2 cellular contexts compared by ENCODE assay signal in the genomic region with DNA sequence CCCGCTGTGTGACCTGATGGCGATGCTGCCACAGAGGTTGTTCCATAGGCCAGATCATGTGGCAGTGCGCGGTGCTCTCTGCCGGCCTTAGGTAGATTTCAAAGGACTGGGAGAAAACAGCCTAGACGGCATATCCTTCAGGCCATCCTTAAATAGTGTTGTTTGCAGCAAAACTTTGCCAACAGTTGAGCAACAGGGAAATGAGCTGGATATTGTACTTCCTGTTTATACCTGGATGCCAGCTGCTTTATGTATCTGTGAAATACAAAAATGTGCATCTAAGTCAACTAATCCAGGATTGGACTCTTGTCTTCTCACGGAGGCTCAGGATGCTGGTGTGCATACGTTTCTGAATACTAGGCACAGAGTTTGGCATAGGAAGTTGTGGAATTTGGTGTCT.
TF ChIP-seq lines count a peak whose summit lies in the region.

No MANE protein-coding gene starts in this region.

TF ChIP-seq in endothelial cell of umbilical vein, 7 proteins besides CTCF, POLR2A, EP300 and RAD21 (continued from another document):
- TF ChIP-seq POLR2AphosphoS5 (IDR thresholded peaks at IDR 0.05; ENCODE audit: insufficient read depth, low read depth, low read length) = no peak

TF ChIP-seq in SK-N-SH, 30 proteins besides CTCF, POLR2A, EP300 and RAD21 (continued from another document):
- no peak for TF ChIP-seq GABPA (IDR thresholded peaks at IDR 0.05; ENCODE audit: low read depth)
- TF ChIP-seq FOXM1 (IDR thresholded peaks at IDR 0.05; ENCODE audit: low read depth) = no peak
- no peak for TF ChIP-seq RXRA (IDR thresholded peaks at IDR 0.05; ENCODE audit: borderline replicate concordance, low read depth)
- TF ChIP-seq RFX5 (IDR thresholded peaks at IDR 0.05; ENCODE audit: low read length) = no peak
- TF ChIP-seq NFIC (IDR thresholded peaks at IDR 0.05; ENCODE audit: borderline replicate concordance) = no peak
- TF ChIP-seq NRF1 (IDR thresholded peaks at IDR 0.05; ENCODE audit: low read depth, low read length) = no peak
- TF ChIP-seq, protein P1, sequence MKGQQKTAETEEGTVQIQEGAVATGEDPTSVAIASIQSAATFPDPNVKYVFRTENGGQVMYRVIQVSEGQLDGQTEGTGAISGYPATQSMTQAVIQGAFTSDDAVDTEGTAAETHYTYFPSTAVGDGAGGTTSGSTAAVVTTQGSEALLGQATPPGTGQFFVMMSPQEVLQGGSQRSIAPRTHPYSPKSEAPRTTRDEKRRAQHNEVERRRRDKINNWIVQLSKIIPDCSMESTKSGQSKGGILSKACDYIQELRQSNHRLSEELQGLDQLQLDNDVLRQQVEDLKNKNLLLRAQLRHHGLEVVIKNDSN (IDR thresholded peaks at IDR 0.05; ENCODE audit: borderline replicate concordance, low read depth) = no peak
- TF ChIP-seq POLR2AphosphoS5 (IDR thresholded peaks at IDR 0.05; ENCODE audit: low read depth, low read length) = no peak
- no peak for TF ChIP-seq TCF12 (IDR thresholded peaks at IDR 0.05)
- no peak for TF ChIP-seq MEF2A (IDR thresholded peaks at IDR 0.05; ENCODE audit: borderline replicate concordance, low read depth)
- TF ChIP-seq TEAD4 (IDR thresholded peaks at IDR 0.05; ENCODE audit: borderline replicate concordance, insufficient read depth) = no peak
- TF ChIP-seq, protein P2, sequence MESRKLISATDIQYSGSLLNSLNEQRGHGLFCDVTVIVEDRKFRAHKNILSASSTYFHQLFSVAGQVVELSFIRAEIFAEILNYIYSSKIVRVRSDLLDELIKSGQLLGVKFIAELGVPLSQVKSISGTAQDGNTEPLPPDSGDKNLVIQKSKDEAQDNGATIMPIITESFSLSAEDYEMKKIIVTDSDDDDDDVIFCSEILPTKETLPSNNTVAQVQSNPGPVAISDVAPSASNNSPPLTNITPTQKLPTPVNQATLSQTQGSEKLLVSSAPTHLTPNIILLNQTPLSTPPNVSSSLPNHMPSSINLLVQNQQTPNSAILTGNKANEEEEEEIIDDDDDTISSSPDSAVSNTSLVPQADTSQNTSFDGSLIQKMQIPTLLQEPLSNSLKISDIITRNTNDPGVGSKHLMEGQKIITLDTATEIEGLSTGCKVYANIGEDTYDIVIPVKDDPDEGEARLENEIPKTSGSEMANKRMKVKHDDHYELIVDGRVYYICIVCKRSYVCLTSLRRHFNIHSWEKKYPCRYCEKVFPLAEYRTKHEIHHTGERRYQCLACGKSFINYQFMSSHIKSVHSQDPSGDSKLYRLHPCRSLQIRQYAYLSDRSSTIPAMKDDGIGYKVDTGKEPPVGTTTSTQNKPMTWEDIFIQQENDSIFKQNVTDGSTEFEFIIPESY (IDR thresholded peaks at IDR 0.05; ENCODE audit: borderline replicate concordance, low read depth) = no peak
- TF ChIP-seq ELF1 (IDR thresholded peaks at IDR 0.05) = no peak
- TF ChIP-seq TAF1 (IDR thresholded peaks at IDR 0.05; ENCODE audit: borderline replicate concordance, low read depth, low read length) = no peak
- TF ChIP-seq, protein P3, sequence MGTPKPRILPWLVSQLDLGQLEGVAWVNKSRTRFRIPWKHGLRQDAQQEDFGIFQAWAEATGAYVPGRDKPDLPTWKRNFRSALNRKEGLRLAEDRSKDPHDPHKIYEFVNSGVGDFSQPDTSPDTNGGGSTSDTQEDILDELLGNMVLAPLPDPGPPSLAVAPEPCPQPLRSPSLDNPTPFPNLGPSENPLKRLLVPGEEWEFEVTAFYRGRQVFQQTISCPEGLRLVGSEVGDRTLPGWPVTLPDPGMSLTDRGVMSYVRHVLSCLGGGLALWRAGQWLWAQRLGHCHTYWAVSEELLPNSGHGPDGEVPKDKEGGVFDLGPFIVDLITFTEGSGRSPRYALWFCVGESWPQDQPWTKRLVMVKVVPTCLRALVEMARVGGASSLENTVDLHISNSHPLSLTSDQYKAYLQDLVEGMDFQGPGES (IDR thresholded peaks at IDR 0.05; ENCODE audit: low read depth, low read length) = no peak
